8 cellular contexts compared by ENCODE assay signal in the genomic region with DNA sequence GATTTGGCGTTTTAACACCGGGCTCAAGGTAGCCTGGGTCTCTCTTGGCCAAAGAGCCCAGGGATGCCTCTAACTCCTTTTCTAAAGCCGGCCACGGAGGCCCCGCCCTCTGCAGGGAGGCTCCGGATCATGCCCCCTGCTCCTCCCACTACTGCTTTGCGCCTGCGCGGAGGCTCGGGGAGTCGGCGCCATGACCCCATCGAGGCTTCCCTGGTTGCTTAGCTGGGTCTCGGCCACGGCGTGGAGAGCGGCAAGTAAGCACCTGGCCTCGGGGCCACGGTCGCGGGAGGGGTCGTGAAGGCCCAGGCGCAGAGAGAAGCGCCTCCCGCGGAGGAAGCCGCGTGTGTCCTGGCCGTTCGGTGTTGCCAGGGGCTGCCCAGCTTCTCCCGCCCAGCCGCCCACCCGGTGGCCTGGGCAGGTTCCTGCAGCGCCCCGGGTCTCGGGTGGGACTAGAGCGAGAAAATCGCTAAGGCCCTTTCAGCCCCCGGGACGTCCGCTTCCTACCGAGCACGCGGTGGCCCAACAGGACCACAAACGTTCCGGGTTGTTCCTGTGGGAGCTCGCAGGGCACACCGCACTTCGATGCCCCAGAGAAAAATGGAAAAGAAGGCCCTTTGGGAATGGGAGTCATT. TPM values are rescaled to one million over a fixed set of nuclear protein-coding genes. Genes with fewer than 3 reads are reported as not detected.
DNase-seq lines count a peak whose midpoint lies in the region; ATAC-seq and TF ChIP-seq lines count a peak whose summit lies in the region.

SDHAF4 (plus strand) TSS at position 180 of the 632 bp plus-strand sequence; CDS start at position 191, 11 bp downstream.

- H3K4me3 ChIP-seq in MM.1S (ENCODE audit: low read length) (peak within 1 kb of the TSS; percentile 90), neural progenitor cell (peak within 1 kb of the TSS; percentile 70), stomach smooth muscle (ENCODE audit: low read length in 2 of 2) (peak within 1 kb of the TSS; percentile 82 to 90)

- H3K36me3 Mint-ChIP-seq in neural progenitor cell = peaks cover 24% of the 10 kb centered on the region

- no peaks in the 10 kb centered on the region for H3K27me3 ChIP-seq in MM.1S (replicated peaks; ENCODE audit: insufficient read depth, low read length)
- H3K27me3 ChIP-seq in foreskin keratinocyte = no peaks in the 10 kb centered on the region
- H3K27me3 ChIP-seq in neural progenitor cell = no peaks in the 10 kb centered on the region
- H3K27me3 ChIP-seq in stomach smooth muscle (ENCODE audit: control insufficient read depth in 1 of 2, insufficient read depth in 2 of 2, low read length in 2 of 2) = no peaks in the 10 kb centered on the region

- H3K27ac ChIP-seq in MM.1S (ENCODE audit: low read length) = peak within 1 kb of the TSS; percentile 12; the same call in 1 of the 2 replicates
- H3K27ac ChIP-seq in foreskin keratinocyte = peak within 1 kb of the TSS; percentile 64
- H3K27ac ChIP-seq in neural progenitor cell = no peak within 1 kb of the TSS
- H3K27ac ChIP-seq in stomach smooth muscle (ENCODE audit: low read length) = peak within 1 kb of the TSS; percentile 53

- H3K9me3 ChIP-seq in MM.1S (replicated peaks; ENCODE audit: insufficient read depth, low read length) (no peaks in the 10 kb centered on the region), neural progenitor cell (ENCODE audit: low read depth) (peaks cover 8% of the 10 kb centered on the region), stomach smooth muscle (ENCODE audit: control insufficient read depth in 2 of 2, low read length in 2 of 2) (no peaks in the 10 kb centered on the region)

- H3K4me2 ChIP-seq in MM.1S (ENCODE audit: low read depth, low read length) (peak within 1 kb of the TSS; percentile 56), neural progenitor cell (peak within 1 kb of the TSS; percentile 74)

- H3K9me3 Mint-ChIP-seq in neural progenitor cell = peaks cover 13% of the 10 kb centered on the region

- peaks cover 2% of the 10 kb centered on the region for H3K27me3 Mint-ChIP-seq in neural progenitor cell (ENCODE audit: insufficient read depth, low read depth)

- H3K9me2 ChIP-seq in MM.1S (replicated peaks; ENCODE audit: insufficient read depth, low read length) = no peaks in the 10 kb centered on the region

- peak within 1 kb of the TSS; percentile 90 for H3K27ac Mint-ChIP-seq in neural progenitor cell

- H3K4me3 Mint-ChIP-seq in neural progenitor cell = peak within 1 kb of the TSS; percentile 92

- H3K36me3 ChIP-seq in MM.1S (replicated peaks; ENCODE audit: insufficient read depth, low read length) = no peaks in the 10 kb centered on the region
- peaks cover 13% of the 10 kb centered on the region for H3K36me3 ChIP-seq in neural progenitor cell
- H3K36me3 ChIP-seq in stomach smooth muscle (ENCODE audit: control insufficient read depth in 2 of 2, insufficient read depth in 2 of 2, low read length in 2 of 2) = no peaks in the 10 kb centered on the region

- H3K4me1 Mint-ChIP-seq in neural progenitor cell = peaks cover 8% of the 10 kb centered on the region

- peak; percentile 98 for ATAC-seq in foreskin keratinocyte

- no peaks in the 10 kb centered on the region for H3K4me1 ChIP-seq in MM.1S (ENCODE audit: low read length)
- H3K4me1 ChIP-seq in foreskin keratinocyte = peaks cover 5% of the 10 kb centered on the region
- H3K4me1 ChIP-seq in neural progenitor cell = peaks cover 5% of the 10 kb centered on the region
- peaks cover 8% of the 10 kb centered on the region for H3K4me1 ChIP-seq in stomach smooth muscle (ENCODE audit: control insufficient read depth, insufficient read depth, low read length)

- H2AFZ ChIP-seq in MM.1S (ENCODE audit: low read length) (peak within 1 kb of the TSS; percentile 51), neural progenitor cell (replicated peaks) (peak within 1 kb of the TSS; percentile 95)

- no peaks in the 10 kb centered on the region for H3F3A ChIP-seq in MM.1S (ENCODE audit: insufficient read depth, low read length)
- H3F3A ChIP-seq in neural progenitor cell (ENCODE audit: low read depth) = peaks cover 7% of the 10 kb centered on the region

- DNase-seq in GDM1 (lab: John Stamatoyannopoulos, UW) (peak; percentile 80), HCEC 1CT (peak; percentile 81), MM.1S (peak; percentile 89), SHP77 treated with DMSO at 0.1 percent for 48 hours (lab: John Stamatoyannopoulos, UW) (peak; percentile 83), activated gamma-delta T cell treated with Interleukin-2 at 50 U/mL for 16 hours (peak; percentile 95), foreskin keratinocyte (peak; percentile 49 to 70), neural progenitor cell (ENCODE audit: low spot score) (peak; percentile 96)

- no peak; the same call in 1 of the 2 replicates for TF ChIP-seq CTCF in MM.1S (IDR thresholded peaks at IDR 0.05; ENCODE audit: low read length)
- peak; percentile 5 for TF ChIP-seq CTCF in foreskin keratinocyte (conservative IDR thresholded peaks at IDR 0.05)
- TF ChIP-seq CTCF in neural progenitor cell (IDR thresholded peaks at IDR 0.05) = no peak

- no peaks in the 10 kb centered on the region for H4K20me1 ChIP-seq in MM.1S (ENCODE audit: insufficient read depth, low read length)
- H4K20me1 ChIP-seq in neural progenitor cell (ENCODE audit: low read depth) = no peaks in the 10 kb centered on the region

- H3K9ac ChIP-seq in MM.1S (ENCODE audit: low read length) (peak within 1 kb of the TSS; percentile 84), neural progenitor cell (peak within 1 kb of the TSS; percentile 71), stomach smooth muscle (ENCODE audit: low read length in 2 of 2) (peak within 1 kb of the TSS; percentile 79 to 83)

- H3K79me2 ChIP-seq in MM.1S (ENCODE audit: low read length) (no peaks in the 10 kb centered on the region), neural progenitor cell (ENCODE audit: low read depth) (peaks cover 42% of the 10 kb centered on the region)

RNA-seq across cellular contexts. Expression of gene SDHAF4, which starts in this region (rescaled TPM):
- total RNA-seq in foreskin keratinocyte = 8.7 and 10.1 TPM in 2 replicates
- polyA plus RNA-seq in foreskin keratinocyte = 9.2 and 11.7 TPM in 2 replicates
- total RNA-seq in neural progenitor cell (ENCODE audit: low replicate concordance) = 56.4 and 98.2 TPM in 2 replicates
